ENCODE assay signal across 1 cellular context in genomic region chr1:110089561-110090275, GRCh38.
TF ChIP-seq lines count a peak whose summit lies in the region.

No MANE protein-coding gene starts in this region.

TF ChIP-seq in WTC11, 78 proteins besides CTCF, POLR2A, EP300 and RAD21 (continued from another document):
- TF ChIP-seq ZNF281 (CRISPR knock-in tag; IDR thresholded peaks at IDR 0.05) (no peak), CBFB (CRISPR knock-in tag; IDR thresholded peaks at IDR 0.05; ENCODE audit: low read depth) (no peak), CDX4 (CRISPR knock-in tag; IDR thresholded peaks at IDR 0.05; ENCODE audit: borderline replicate concordance) (no peak), GABPB1 (CRISPR knock-in tag; IDR thresholded peaks at IDR 0.05) (no peak), NR2C2 (CRISPR knock-in tag; IDR thresholded peaks at IDR 0.05) (no peak), RELA (CRISPR knock-in tag; IDR thresholded peaks at IDR 0.05; ENCODE audit: borderline replicate concordance) (no peak), TEAD4 (CRISPR knock-in tag; IDR thresholded peaks at IDR 0.05) (no peak), ZNF512 (CRISPR knock-in tag; IDR thresholded peaks at IDR 0.05; ENCODE audit: borderline replicate concordance) (no peak), E2F4 (CRISPR knock-in tag; IDR thresholded peaks at IDR 0.05; ENCODE audit: borderline replicate concordance, low read depth) (no peak), SP1 (CRISPR knock-in tag; conservative IDR thresholded peaks at IDR 0.05) (no peak)
TF ChIP-seq in WTC11: peak in this region for 0.
